ENCODE assay signal across 7 cellular contexts in genomic region chr9:81522721-81523551, GRCh38.
DNase-seq lines count a peak whose midpoint lies in the region; ATAC-seq and TF ChIP-seq lines count a peak whose summit lies in the region.

No MANE protein-coding gene starts in this region.

- intact Hi-C loops in PC-9 (cut with micrococcal nuclease; ENCODE audit: unreplicated experiment) = loop anchor here (2.0 to 5.0 kb wide), 2 partner anchors 64 to 164 kb away; no protein-coding TSS in a partner anchor

- peaks cover 13% of the 10 kb centered on the region; the same call in 1 of the 2 replicates for H3K4me1 ChIP-seq in PC-9 (replicated peaks; ENCODE audit: insufficient read depth)
- H3K4me1 ChIP-seq in fibroblast of lung (ENCODE audit: control insufficient read depth, extremely low read depth, insufficient read depth, low read length) = no peaks in the 10 kb centered on the region

- H2AFZ ChIP-seq in PC-9 (no peak overlapping the region), fibroblast of lung (ENCODE audit: low read length) (no peak overlapping the region)

- H3K27me3 ChIP-seq in PC-9 (ENCODE audit: insufficient read depth, low read depth) = no peaks in the 10 kb centered on the region
- no peaks in the 10 kb centered on the region for H3K27me3 ChIP-seq in fibroblast of lung (ENCODE audit: control insufficient read depth, insufficient read depth, low read length)

- peaks cover 18% of the 10 kb centered on the region for H3K4me1 Mint-ChIP-seq in neural crest cell

- H3K79me2 ChIP-seq in PC-9 (ENCODE audit: low read depth) (no peaks in the 10 kb centered on the region), fibroblast of lung (ENCODE audit: control insufficient read depth, insufficient read depth, low read length) (no peaks in the 10 kb centered on the region)

- no peak overlapping the region for H3K9ac ChIP-seq in fibroblast of lung (ENCODE audit: insufficient read depth, low read length)

- no peaks in the 10 kb centered on the region for H3K36me3 ChIP-seq in PC-9 (ENCODE audit: low read depth)
- H3K36me3 ChIP-seq in fibroblast of lung (ENCODE audit: control insufficient read depth, insufficient read depth, low read length) = no peaks in the 10 kb centered on the region

- peak; percentile 46; the same call in 1 of the 2 replicates for TF ChIP-seq CTCF in PC-9 (conservative IDR thresholded peaks at IDR 0.05)
- peak; percentile 61 to 64 for TF ChIP-seq CTCF in fibroblast of lung (conservative IDR thresholded peaks at IDR 0.05 in 1 of 2, IDR thresholded peaks at IDR 0.05 in 1 of 2; ENCODE audit: low read depth in 1 of 2, low read length in 2 of 2)
- TF ChIP-seq CTCF in neural crest cell (conservative IDR thresholded peaks at IDR 0.05) = peak; percentile 75

- no peak overlapping the region for H3K4me2 ChIP-seq in PC-9
- no peak overlapping the region for H3K4me2 ChIP-seq in fibroblast of lung (ENCODE audit: extremely low read depth, insufficient read depth, low read length)

- no peaks in the 10 kb centered on the region for H3K36me3 Mint-ChIP-seq in neural crest cell (ENCODE audit: low read depth)

- H3K27ac Mint-ChIP-seq in neural crest cell (ENCODE audit: unreplicated experiment) = no peak overlapping the region

- H3K27me3 Mint-ChIP-seq in neural crest cell (ENCODE audit: low read depth) = peaks cover 19% of the 10 kb centered on the region

- peaks cover 14% of the 10 kb centered on the region for H3K9me3 Mint-ChIP-seq in neural crest cell

- no peaks in the 10 kb centered on the region for H3K9me2 ChIP-seq in PC-9 (ENCODE audit: insufficient read depth)

- H3F3A ChIP-seq in PC-9 (ENCODE audit: insufficient read depth, low read depth) = no peaks in the 10 kb centered on the region

- ATAC-seq in GM18511 (IDR thresholded peaks at IDR 0.05; ENCODE audit: unreplicated experiment) = peak; percentile 78

- H4K20me1 ChIP-seq in PC-9 (ENCODE audit: insufficient read depth) = no peaks in the 10 kb centered on the region
- no peaks in the 10 kb centered on the region for H4K20me1 ChIP-seq in fibroblast of lung (ENCODE audit: control insufficient read depth, extremely low read depth, insufficient read depth, low read length)

- no peak overlapping the region for H3K4me3 Mint-ChIP-seq in neural crest cell

- H3K27ac ChIP-seq in PC-9 (no peak overlapping the region), fibroblast of lung (ENCODE audit: insufficient read depth, low read length) (no peak overlapping the region)

- CTCF ChIA-PET in PC-9 (lab: Charles Lee) = interaction anchor here (1.0 kb wide), 2 partner anchors 27 to 67 kb away, joined by 3 read pairs; no protein-coding TSS in a partner anchor

- POLR2A ChIA-PET in PC-9 (lab: Charles Lee; ENCODE audit: unreplicated experiment) = interaction anchor here (0.6 kb wide), 2 partner anchors 1094 to 1225 kb away, joined by 5 to 8 read pairs; no protein-coding TSS in a partner anchor

- H3K4me3 ChIP-seq in PC-9 (no peak overlapping the region), fibroblast of lung (replicated peaks in 1 of 4; ENCODE audit: control extremely low read depth in 1 of 4, insufficient read depth in 1 of 4, low read depth in 3 of 4, low read length in 4 of 4) (no peak overlapping the region)

- DNase-seq in HPDE6-E6E7 (ENCODE audit: extremely low spot score) (peak; percentile 38), PC-9 (no peak), fibroblast of lung (ENCODE audit: low read depth in 2 of 2) (peak; percentile 57 to 82), neural crest cell (ENCODE audit: low read depth, low spot score) (no peak), GDM1 (lab: John Stamatoyannopoulos, UW) (no peak), DMS79 (lab: John Stamatoyannopoulos, UW) (no peak)

- BruUV-seq in PC-9 (replicated peaks; lab: Mats Ljungman, UMichigan) = no TSS peak

- peaks cover 16% of the 10 kb centered on the region for H3K9me3 ChIP-seq in PC-9 (ENCODE audit: insufficient read depth, low read depth)
- no peaks in the 10 kb centered on the region for H3K9me3 ChIP-seq in fibroblast of lung (ENCODE audit: control insufficient read depth, insufficient read depth, low read depth, low read length)

Comparison
In these comparisons a context has a peak if more than half of its experiments do, and no peak if none do; other contexts are left out.
1. DNase-seq: peak in HPDE6-E6E7 (single experiment) and fibroblast of lung (2 of 2); none in PC-9 (0 of 2), neural crest cell (single experiment), GDM1 (single experiment) and DMS79 (single experiment).
2. Peak in every context shown above with its lines, with median percentiles within 50 percentile points of each other: CTCF ChIP-seq.